ENCODE assay signal across 27 cellular contexts in genomic region chr19:38111898-38112297, GRCh38.
"Had no signal": no experiment of that assay in that cellular context is flagged by ENCODE, and none has a peak within 500 bp of the region (broad histone marks: within the 10 kb centered on the region; RNA-seq: fewer than 3 reads in every experiment).

No MANE protein-coding gene starts in this region.

- H3K9me3 Mint-ChIP-seq: activated CD4-positive, alpha-beta T cell treated with anti-CD3 and anti-CD28 coated beads, Interleukin-2, amount 10 ng/mL, durations not matched to agents 24 days and 14 days; activated naive CD4-positive, alpha-beta T cell treated with anti-CD3 and anti-CD28 coated beads, Interleukin-2, amount 50 U/mL, for 72 hours; activated naive CD8-positive, alpha-beta T cell treated with anti-CD3 and anti-CD28 coated beads, Interleukin-2, amount 50 U/mL, for 24 hours; activated T-cell treated with anti-CD3 and anti-CD28 coated beads, Interleukin-2, amount 50 U/mL, for 24 hours; activated T-helper 1 cell treated with anti-CD3 and anti-CD28 coated beads, Interleukin-12 subunit alpha, Interleukin-12 subunit beta, Interleukin-2, Interleukin-4 antibody, amounts not matched to agents 30 ng/mL and 10 ng/mL and 1 ng/mL, durations not matched to agents 14 hours and 24 hours and 36 hours; brain; T-helper 1 cell treated with Interleukin-12 subunit alpha and Interleukin-12 subunit beta and Interleukin-4 antibody, amounts not matched to agents 30 μg/mL and 1 μg/mL, for 36 hours had no signal

- ATAC-seq: activated CD8-positive, alpha-beta memory T cell treated with anti-CD3 and anti-CD28 coated beads, Interleukin-2, amount 10 ng/mL, durations not matched to agents 7 days and 5 days; activated naive CD4-positive, alpha-beta T cell treated with anti-CD3 and anti-CD28 coated beads, Interleukin-2, amount 50 U/mL, for 72 hours; activated naive CD8-positive, alpha-beta T cell treated with anti-CD3 and anti-CD28 coated beads, Interleukin-2, amount 50 U/mL, for 24 hours; PC-3 had no signal

- H3K9ac ChIP-seq: KMS-11 had no signal

- DNase-seq: activated CD4-positive, alpha-beta T cell treated with anti-CD3 and anti-CD28 coated beads for 1 hour; activated CD4-positive, alpha-beta T cell treated with anti-CD3 and anti-CD28 coated beads, Interleukin-2, amount 10 ng/mL, durations not matched to agents 24 days and 14 days; activated CD4-positive, alpha-beta T cell treated with anti-CD3 and anti-CD28 coated beads, Interleukin-2, amount 50 U/mL, for 48 hours; activated CD8-positive, alpha-beta memory T cell treated with anti-CD3 and anti-CD28 coated beads, Interleukin-2, amount 10 ng/mL, durations not matched to agents 7 days and 5 days; activated effector memory CD4-positive, alpha-beta T cell treated with Interleukin-2 at 50 U/mL for 16 hours; activated naive CD4-positive, alpha-beta T cell; activated naive CD8-positive, alpha-beta T cell treated with anti-CD3 and anti-CD28 coated beads, Interleukin-2, amount 50 U/mL, for 24 hours; activated T-cell treated with anti-CD3 and anti-CD28 coated beads, Interleukin-2, amount 50 U/mL, for 24 hours; amniotic stem cell; NCI-H1092 treated with DMSO at 0.1 percent for 48 hours; NCI-H1417 treated with DMSO at 0.1 percent for 48 hours; NCI-H1694; NCI-H2029 treated with DMSO at 0.1 percent for 48 hours; NCI-H345; NCI-H510A; NCI-H69; PC-3; SHP77 had no signal

- H3K9me3 ChIP-seq: ascending aorta, SJSA1 had no signal

- H3K27me3 ChIP-seq: ascending aorta, cardiac muscle cell, SJSA1 had no signal

- H3K4me3 ChIP-seq: ascending aorta, cardiac muscle cell, SJSA1 had no signal

- FAIRE-seq: RCC 7860 had no signal

- H3K27ac ChIP-seq: ascending aorta, cardiac muscle cell, KMS-11, SJSA1 had no signal

- H3K4me1 Mint-ChIP-seq: brain had no signal

- H3K4me3 Mint-ChIP-seq: activated CD4-positive, alpha-beta T cell treated with anti-CD3 and anti-CD28 coated beads, Interleukin-2, amount 10 ng/mL, durations not matched to agents 24 days and 14 days; activated CD8-positive, alpha-beta memory T cell treated with anti-CD3 and anti-CD28 coated beads, Interleukin-2, amount 10 ng/mL, durations not matched to agents 7 days and 5 days; activated naive CD8-positive, alpha-beta T cell treated with anti-CD3 and anti-CD28 coated beads, Interleukin-2, amount 50 U/mL, for 24 hours; activated T-cell treated with anti-CD3 and anti-CD28 coated beads, Interleukin-2, amount 50 U/mL, for 24 hours; activated T-helper 1 cell treated with anti-CD3 and anti-CD28 coated beads, Interleukin-12 subunit alpha, Interleukin-12 subunit beta, Interleukin-2, Interleukin-4 antibody, amounts not matched to agents 30 ng/mL and 10 ng/mL and 1 ng/mL, durations not matched to agents 14 hours and 24 hours and 36 hours; brain; T-helper 1 cell treated with Interleukin-12 subunit alpha and Interleukin-12 subunit beta and Interleukin-4 antibody, amounts not matched to agents 30 μg/mL and 1 μg/mL, for 36 hours had no signal

- H3K27me3 Mint-ChIP-seq: activated CD4-positive, alpha-beta T cell treated with anti-CD3 and anti-CD28 coated beads, Interleukin-2, amount 10 ng/mL, durations not matched to agents 24 days and 14 days; activated CD8-positive, alpha-beta memory T cell treated with anti-CD3 and anti-CD28 coated beads, Interleukin-2, amount 10 ng/mL, durations not matched to agents 7 days and 5 days; activated naive CD8-positive, alpha-beta T cell treated with anti-CD3 and anti-CD28 coated beads, Interleukin-2, amount 50 U/mL, for 24 hours; activated T-cell treated with anti-CD3 and anti-CD28 coated beads, Interleukin-2, amount 50 U/mL, for 24 hours; brain had no signal

- H3K4me1 ChIP-seq: ascending aorta, SJSA1 had no signal

- H3K27ac Mint-ChIP-seq: activated CD4-positive, alpha-beta T cell treated with anti-CD3 and anti-CD28 coated beads, Interleukin-2, amount 10 ng/mL, durations not matched to agents 24 days and 14 days; activated CD8-positive, alpha-beta memory T cell treated with anti-CD3 and anti-CD28 coated beads, Interleukin-2, amount 10 ng/mL, durations not matched to agents 7 days and 5 days; activated naive CD4-positive, alpha-beta T cell treated with anti-CD3 and anti-CD28 coated beads, Interleukin-2, amount 50 U/mL, for 72 hours; activated naive CD8-positive, alpha-beta T cell treated with anti-CD3 and anti-CD28 coated beads, Interleukin-2, amount 50 U/mL, for 24 hours; activated T-cell treated with anti-CD3 and anti-CD28 coated beads, Interleukin-2, amount 50 U/mL, for 24 hours; activated T-helper 1 cell treated with anti-CD3 and anti-CD28 coated beads, Interleukin-12 subunit alpha, Interleukin-12 subunit beta, Interleukin-2, Interleukin-4 antibody, amounts not matched to agents 30 ng/mL and 10 ng/mL and 1 ng/mL, durations not matched to agents 14 hours and 24 hours and 36 hours; T-helper 1 cell treated with Interleukin-12 subunit alpha and Interleukin-12 subunit beta and Interleukin-4 antibody, amounts not matched to agents 30 μg/mL and 1 μg/mL, for 36 hours had no signal

- H3K4me2 ChIP-seq: KMS-11 had no signal
